In genomic region chr9:211557-211956, GRCh38 we compare ENCODE assay signal across 21 cellular contexts. TPM values are rescaled to one million over a fixed set of nuclear protein-coding genes. Genes with fewer than 3 reads are reported as not detected.
DNase-seq lines count a peak whose midpoint lies in the region; ATAC-seq and TF ChIP-seq lines count a peak whose summit lies in the region.
"Had no signal": no experiment of that assay in that cellular context is flagged by ENCODE, and none has a peak within 500 bp of the region (broad histone marks: within the 10 kb centered on the region; RNA-seq: fewer than 3 reads in every experiment).

No MANE protein-coding gene starts in this region.

- H3K36me3 ChIP-seq in adrenal gland (replicated peaks in 1 of 2) (no peaks in the 10 kb centered on the region), thyroid gland (no peaks in the 10 kb centered on the region)

- no peak for ATAC-seq in stimulated activated naive CD8-positive, alpha-beta T cell treated with anti-CD3 and anti-CD28 coated beads, Interleukin-15, Interleukin-2, amounts not matched to agents 100 U/mL and 50 U/mL, for 24 hours
- ATAC-seq: activated T-helper 17 cell treated with anti-CD3 and anti-CD28 coated beads, Interleukin-2, amount 50 U/mL, for 72 hours had no signal

- H3K4me1 ChIP-seq in adrenal gland (replicated peaks in 1 of 2) (peaks cover 32 to 34% of the 10 kb centered on the region in 2 donors), thyroid gland (peaks cover 9 to 13% of the 10 kb centered on the region in 2 donors)

- H3K27ac ChIP-seq in adrenal gland (peak overlapping the region; percentile 79 to 92 (median 87)), thyroid gland (peak overlapping the region in 2 of 3 donors; percentile 24 to 41)
- H3K27ac ChIP-seq: epithelial cell of prostate, HL-60, RWPE1 had no signal

- TF ChIP-seq CTCF in adrenal gland (IDR thresholded peaks at IDR 0.05) (no peak), epithelial cell of esophagus (IDR thresholded peaks at IDR 0.05; ENCODE audit: insufficient read depth, low read depth, low read length, missing control alignments) (no peak), thyroid gland (IDR thresholded peaks at IDR 0.05) (no peak)

- H3K4me3 ChIP-seq in adrenal gland (peak overlapping the region in 1 of 4 donors; percentile 25), epithelial cell of esophagus (ENCODE audit: low read length) (no peak overlapping the region), thyroid gland (replicated peaks in 1 of 3) (no peak overlapping the region)
- H3K4me3 ChIP-seq: dorsolateral prefrontal cortex had no signal

- no peaks in the 10 kb centered on the region for H3K9me3 ChIP-seq in adrenal gland (replicated peaks in 1 of 3)
- H3K9me3 ChIP-seq in thyroid gland: no peaks in the 10 kb centered on the region

- intact Hi-C loops in adrenal gland (cut with DNase I): no loop called here
- intact Hi-C loops in thyroid gland (cut with DNase I): no loop called here

- 17 to 25% (median 20%) methylated on average over 5 of the region's 5 CpGs for WGBS in adrenal gland, 4 donors
- 54 to 76% methylated on average over 4 to 5 of the region's 5 CpGs for WGBS in thyroid gland, 2 donors

- TF ChIP-seq POLR2A in adrenal gland (IDR thresholded peaks at IDR 0.05) (peak in 1 of 2 donors; percentile 29), thyroid gland (IDR thresholded peaks at IDR 0.05) (no peak)

- peak; percentile 41 to 82 (median 70) for DNase-seq in adrenal gland
- peak; percentile 25 for DNase-seq in epithelial cell of esophagus (ENCODE audit: low read depth)
- peak; percentile 32 for DNase-seq in midbrain (lab: John Stamatoyannopoulos, UW)
- no peak for DNase-seq in thyroid gland
- no peak for DNase-seq in stimulated activated naive CD8-positive, alpha-beta T cell treated with anti-CD3 and anti-CD28 coated beads, Interleukin-15, Interleukin-2, amounts not matched to agents 100 U/mL and 50 U/mL, for 24 hours
- DNase-seq in NCI-H1417 treated with DMSO at 0.1 percent for 48 hours (lab: John Stamatoyannopoulos, UW): no peak
- no peak for DNase-seq in activated CD8-positive, alpha-beta memory T cell treated with anti-CD3 and anti-CD28 coated beads, Interleukin-2, amount 50 U/mL, for 4 hours
- DNase-seq: activated CD4-positive, alpha-beta T cell treated with anti-CD3 and anti-CD28 coated beads for 1 hour; activated naive CD8-positive, alpha-beta T cell treated with anti-CD3 and anti-CD28 coated beads, Interleukin-2, amount 10 ng/mL, durations not matched to agents 7 days and 5 days; dorsolateral prefrontal cortex; glutamatergic neuron; IMR-90; NCI-H2029; NCI-H446; small intestine; stimulated activated CD4-positive, alpha-beta T cell treated with anti-CD3 and anti-CD28 coated beads, Interleukin-4, amount 100 ng/mL, for 4 hours; substantia nigra had no signal

- H3K27me3 ChIP-seq in adrenal gland (no peaks in the 10 kb centered on the region), thyroid gland (no peaks in the 10 kb centered on the region)

RNA-seq across cellular contexts. Expression of gene DOCK8, which starts 3.1 kb away (rescaled TPM):
- 100 to 1,000 TPM in 1 of 8 donors, 10 to 100 TPM in 7; 29.4 to 134 (median 50.2) TPM for total RNA-seq in adrenal gland
- 100 to 1,000 TPM in 1 of 3 donors, 10 to 100 TPM in 1, 1 to 10 TPM in 1; 8.3 to 110 (median 13.7) TPM for polyA plus RNA-seq in adrenal gland
- 10 to 100 TPM; 10.1 to 19.5 (median 16.0) TPM for total RNA-seq in thyroid gland
- total RNA-seq: IMR-90 had no signal
- polyA plus RNA-seq: IMR-90 had no signal

RNA-seq across cellular contexts. Expression of gene ZNG1A, which starts 32.7 kb away (rescaled TPM):
- total RNA-seq in adrenal gland (10 to 100 TPM; 19.4 to 61.6 (median 38.2) TPM), thyroid gland (10 to 100 TPM; 66.3 to 74.2 (median 70.0) TPM)
- polyA plus RNA-seq in adrenal gland: 100 to 1,000 TPM in 1 of 3 donors, 10 to 100 TPM in 2; 28.8 to 114 (median 48.7) TPM

Comparison
In these comparisons a context has a peak if more than half of its experiments do, and no peak if none do; other contexts are left out.
1. DNase-seq: peak in adrenal gland (7 of 7), epithelial cell of esophagus (single experiment) and midbrain (single experiment); none in thyroid gland (0 of 2), stimulated activated naive CD8-positive, alpha-beta T cell treated with anti-CD3 and anti-CD28 coated beads, Interleukin-15, Interleukin-2, amounts not matched to agents 100 U/mL and 50 U/mL, for 24 hours (single experiment), NCI-H1417 treated with DMSO at 0.1 percent for 48 hours (single experiment) and activated CD8-positive, alpha-beta memory T cell treated with anti-CD3 and anti-CD28 coated beads, Interleukin-2, amount 50 U/mL, for 4 hours (single experiment).